Comparison of ENCODE assay signal across 15 cellular contexts in the genomic region with DNA sequence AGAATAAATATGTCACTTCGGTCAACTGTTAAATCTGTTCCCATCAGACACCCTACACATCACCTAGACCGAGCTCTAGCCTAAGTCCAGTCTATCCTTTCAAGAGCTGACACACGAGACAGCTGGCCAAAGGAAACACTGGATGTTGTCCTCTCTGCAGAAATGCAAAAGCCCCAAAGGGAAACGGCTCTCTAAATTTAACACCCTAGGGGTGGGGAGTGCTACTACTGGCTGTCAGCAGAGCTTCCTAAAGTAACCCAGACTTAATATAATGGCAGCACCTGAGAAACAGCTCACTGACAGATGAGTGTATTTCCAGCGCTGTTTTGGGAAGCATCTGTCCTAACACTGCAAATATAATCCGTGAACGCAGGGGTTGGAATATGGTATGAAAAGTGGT. TPM values are rescaled to one million over a fixed set of nuclear protein-coding genes. Genes with fewer than 3 reads are reported as not detected.
DNase-seq lines count a peak whose midpoint lies in the region; ATAC-seq and TF ChIP-seq lines count a peak whose summit lies in the region.
"Had no signal": no experiment of that assay in that cellular context is flagged by ENCODE, and none has a peak within 500 bp of the region (broad histone marks: within the 10 kb centered on the region; RNA-seq: fewer than 3 reads in every experiment).

No MANE protein-coding gene starts in this region.

- TF ChIP-seq CTCF in heart left ventricle (IDR thresholded peaks at IDR 0.05): no peak

- no peaks in the 10 kb centered on the region for H3K9me3 ChIP-seq in heart left ventricle
- H3K9me3 ChIP-seq: A549, Caco-2 had no signal

- no peak overlapping the region for H3K4me3 Mint-ChIP-seq in activated naive CD8-positive, alpha-beta T cell
- no peak overlapping the region for H3K4me3 Mint-ChIP-seq in activated naive CD8-positive, alpha-beta T cell treated with anti-CD3 and anti-CD28 coated beads for 36 hours
- H3K4me3 Mint-ChIP-seq: CD4-positive, alpha-beta T cell; H9 had no signal

- ATAC-seq in heart left ventricle: peak; percentile 54 to 70 (median 62)
- no peak for ATAC-seq in GM21515 (IDR thresholded peaks at IDR 0.05; ENCODE audit: unreplicated experiment)
- no peak for ATAC-seq in sciatic nerve
- ATAC-seq: A549 had no signal

- peaks cover 9% of the 10 kb centered on the region for H3K9me3 Mint-ChIP-seq in activated naive CD8-positive, alpha-beta T cell (ENCODE audit: low read depth)
- no peaks in the 10 kb centered on the region for H3K9me3 Mint-ChIP-seq in activated naive CD8-positive, alpha-beta T cell treated with anti-CD3 and anti-CD28 coated beads for 36 hours
- H3K9me3 Mint-ChIP-seq: CD4-positive, alpha-beta T cell; H9 had no signal

- peaks cover 45% of the 10 kb centered on the region for H3K36me3 Mint-ChIP-seq in activated naive CD8-positive, alpha-beta T cell
- H3K36me3 Mint-ChIP-seq in activated naive CD8-positive, alpha-beta T cell treated with anti-CD3 and anti-CD28 coated beads for 36 hours: peaks cover 42% of the 10 kb centered on the region

- H3K4me1 ChIP-seq in heart left ventricle: peaks cover 0 to 30% (median 11%) of the 10 kb centered on the region in 12 donors
- H3K4me1 ChIP-seq: A549 had no signal

- H3K4me1 Mint-ChIP-seq in activated naive CD8-positive, alpha-beta T cell (ENCODE audit: low read depth): peaks cover 2% of the 10 kb centered on the region
- peaks cover 2% of the 10 kb centered on the region for H3K4me1 Mint-ChIP-seq in activated naive CD8-positive, alpha-beta T cell treated with anti-CD3 and anti-CD28 coated beads for 36 hours
- H3K4me1 Mint-ChIP-seq: H9 had no signal

- no peak for TF ChIP-seq POLR2A in heart left ventricle (IDR thresholded peaks at IDR 0.05)

- peaks cover 0 to 79% (median 70%) of the 10 kb centered on the region in 9 donors for H3K36me3 ChIP-seq in heart left ventricle

- H3K27ac Mint-ChIP-seq in activated naive CD8-positive, alpha-beta T cell: peak overlapping the region; percentile 59
- no peak overlapping the region for H3K27ac Mint-ChIP-seq in activated naive CD8-positive, alpha-beta T cell treated with anti-CD3 and anti-CD28 coated beads for 36 hours
- H3K27ac Mint-ChIP-seq: CD4-positive, alpha-beta T cell; H9 had no signal

- H3K27me3 ChIP-seq in heart left ventricle: no peaks in the 10 kb centered on the region

- intact Hi-C loops in heart left ventricle (cut with DNase I) (no loop called here), sciatic nerve (cut with DNase I) (no loop called here)

- no peak for DNase-seq in activated naive CD8-positive, alpha-beta T cell treated with anti-CD3 and anti-CD28 coated beads for 36 hours
- DNase-seq in heart left ventricle (no peak), myocyte (ENCODE audit: low read depth) (peak; percentile 52), cerebellar nuclear complex (lab: John Stamatoyannopoulos, UW) (no peak), sciatic nerve (ENCODE audit: low spot score) (no peak)
- DNase-seq: AML-193; Caco-2; CD4-positive, alpha-beta T cell; H9; IMR-90 had no signal

- peak overlapping the region in 1 of 12 donors; percentile 17 for H3K27ac ChIP-seq in heart left ventricle
- H3K27ac ChIP-seq: 22Rv1, A549, C4-2B had no signal

- H3K4me3 ChIP-seq in heart left ventricle: no peak overlapping the region
- H3K4me3 ChIP-seq: A549 had no signal

- H3K27me3 Mint-ChIP-seq in activated naive CD8-positive, alpha-beta T cell: no peaks in the 10 kb centered on the region
- H3K27me3 Mint-ChIP-seq in activated naive CD8-positive, alpha-beta T cell treated with anti-CD3 and anti-CD28 coated beads for 36 hours: no peaks in the 10 kb centered on the region
- H3K27me3 Mint-ChIP-seq: CD4-positive, alpha-beta T cell had no signal

- WGBS in heart left ventricle, 4 donors: 55 to 62% (median 56%) methylated on average over 7 of the region's 7 CpGs

RNA-seq across cellular contexts. Expression of a gene that starts 55.6 kb away (rescaled TPM):
- total RNA-seq in activated naive CD8-positive, alpha-beta T cell treated with anti-CD3 and anti-CD28 coated beads for 36 hours: 10 to 100 TPM; 40.5 to 42.6 TPM
- 100 to 1,000 TPM in 7 of 9 donors, 10 to 100 TPM in 2; 75.4 to 178 (median 145) TPM for total RNA-seq in heart left ventricle
- polyA plus RNA-seq in heart left ventricle: 100 to 1,000 TPM in 1 of 2 donors, 10 to 100 TPM in 1; 50.0 to 120 TPM
- 106 and 116 TPM in 2 replicates for total RNA-seq in myocyte
- polyA plus RNA-seq in myocyte (2012): 106 TPM
- 127 TPM for total RNA-seq in sciatic nerve

Comparison
In these comparisons a context has a peak if more than half of its experiments do, and no peak if none do; other contexts are left out.
1. ATAC-seq: peak in heart left ventricle (4 of 4); none in GM21515 (single experiment) and sciatic nerve (single experiment).